In genomic region chr5:68266457-68266856, GRCh38 we compare ENCODE assay signal across 12 cellular contexts. TPM values are rescaled to one million over a fixed set of nuclear protein-coding genes. Genes with fewer than 3 reads are reported as not detected.
DNase-seq lines count a peak whose midpoint lies in the region; ATAC-seq and TF ChIP-seq lines count a peak whose summit lies in the region.
"Had no signal": no experiment of that assay in that cellular context is flagged by ENCODE, and none has a peak within 500 bp of the region (broad histone marks: within the 10 kb centered on the region; RNA-seq: fewer than 3 reads in every experiment).

No MANE protein-coding gene starts in this region.

- TF ChIP-seq POLR2A in sigmoid colon (IDR thresholded peaks at IDR 0.05), result no peak

- no peak overlapping the region for H3K4me3 ChIP-seq in CD8-positive, alpha-beta memory T cell (ENCODE audit: low read length)
- H3K4me3 ChIP-seq in right cardiac atrium (ENCODE audit: low read length) (no peak overlapping the region), sigmoid colon (peak overlapping the region in 2 of 4 donors; percentile 0 to 6), aorta (ENCODE audit: low read length in 2 of 2) (no peak overlapping the region)

- POLR2A ChIA-PET in CD8-positive, alpha-beta memory T cell (lab: Charles Lee), result interaction anchor here (0.9 kb wide), 1 partner anchor 1051 kb away, joined by 3 read pairs; no protein-coding TSS in a partner anchor

- no peaks in the 10 kb centered on the region for H3K9me3 Mint-ChIP-seq in CD8-positive, alpha-beta memory T cell

- H3K36me3 Mint-ChIP-seq in CD8-positive, alpha-beta memory T cell, result peaks cover 0 to 11% (median 0%) of the 10 kb centered on the region in 3 donors
- no peaks in the 10 kb centered on the region for H3K36me3 Mint-ChIP-seq in T-helper 17 cell (ENCODE audit: low read depth)

- H3K27me3 ChIP-seq in CD8-positive, alpha-beta memory T cell (ENCODE audit: insufficient read depth, low read length, poor library complexity, severe bottlenecking), result no peaks in the 10 kb centered on the region
- no peaks in the 10 kb centered on the region for H3K27me3 ChIP-seq in right cardiac atrium (ENCODE audit: control insufficient read depth, insufficient read depth)
- no peaks in the 10 kb centered on the region for H3K27me3 ChIP-seq in sigmoid colon
- no peaks in the 10 kb centered on the region for H3K27me3 ChIP-seq in aorta (ENCODE audit: control insufficient read depth in 1 of 2, insufficient read depth in 2 of 2, low read length in 1 of 2)

- intact Hi-C loops in right cardiac atrium (cut with DNase I), result loop anchor here in 2 of 4 donors (10.0 kb wide), 2 partner anchors 52 to 452 kb away; partner anchors contain the start of gene PIK3R1 (in 1 of the 2)
- intact Hi-C loops in sigmoid colon (cut with DNase I), result loop anchor here (5.0 kb wide), 2 partner anchors 49 to 94 kb away; partner anchors contain the start of gene PIK3R1
- intact Hi-C loops in aorta (cut with DNase I), result loop anchor here in 1 of 2 donors (5.0 kb wide), 2 partner anchors 49 to 1019 kb away; partner anchors contain the start of gene PIK3R1

- H3K27ac ChIP-seq in CD8-positive, alpha-beta memory T cell (ENCODE audit: low read depth, low read length), result no peak overlapping the region
- H3K27ac ChIP-seq in right cardiac atrium (ENCODE audit: low read length) (peak overlapping the region; percentile 89), sigmoid colon (peak overlapping the region; percentile 75 to 89 (median 83)), aorta (ENCODE audit: low read depth in 1 of 2, low read length in 2 of 2) (peak overlapping the region in 1 of 2 donors; percentile 61)

- TF ChIP-seq CTCF in sigmoid colon (IDR thresholded peaks at IDR 0.05), result no peak

- H3K4me1 ChIP-seq in CD8-positive, alpha-beta memory T cell (ENCODE audit: insufficient read depth, low read length), result peaks cover 77% of the 10 kb centered on the region
- peaks cover 25% of the 10 kb centered on the region for H3K4me1 ChIP-seq in right cardiac atrium (ENCODE audit: control insufficient read depth, insufficient read depth, low read length)
- peaks cover 0 to 91% (median 88%) of the 10 kb centered on the region in 4 donors for H3K4me1 ChIP-seq in sigmoid colon
- peaks cover 5 to 13% of the 10 kb centered on the region in 2 donors for H3K4me1 ChIP-seq in aorta (ENCODE audit: control insufficient read depth in 1 of 2, insufficient read depth in 2 of 2, low read length in 2 of 2)

- peak overlapping the region in 1 of 7 donors; percentile 4 for H3K4me3 Mint-ChIP-seq in CD8-positive, alpha-beta memory T cell
- H3K4me3 Mint-ChIP-seq in T-helper 17 cell, result no peak overlapping the region

- H3K36me3 ChIP-seq in CD8-positive, alpha-beta memory T cell (ENCODE audit: insufficient read depth, low read length), result no peaks in the 10 kb centered on the region
- peaks cover 0 to 7% (median 0%) of the 10 kb centered on the region in 4 donors for H3K36me3 ChIP-seq in sigmoid colon
- no peaks in the 10 kb centered on the region for H3K36me3 ChIP-seq in aorta (ENCODE audit: control insufficient read depth in 1 of 2, insufficient read depth in 2 of 2, low read length in 1 of 2)

- peak overlapping the region; percentile 67 to 91 (median 78) for H3K27ac Mint-ChIP-seq in CD8-positive, alpha-beta memory T cell
- peak overlapping the region; percentile 93 for H3K27ac Mint-ChIP-seq in T-helper 17 cell

- H3K27me3 Mint-ChIP-seq in CD8-positive, alpha-beta memory T cell, result no peaks in the 10 kb centered on the region
- H3K27me3 Mint-ChIP-seq in T-helper 17 cell, result no peaks in the 10 kb centered on the region

- no peak for DNase-seq in CD8-positive, alpha-beta memory T cell
- no peak for DNase-seq in T-helper 17 cell
- DNase-seq in right cardiac atrium, result no peak
- no peak for DNase-seq in sigmoid colon
- DNase-seq in aorta, result no peak
- no peak for DNase-seq in retina
- DNase-seq: central memory CD4-positive, alpha-beta T cell; glutamatergic neuron; NCI-H1436; stimulated activated naive CD4-positive, alpha-beta T cell; T-helper 9 cell had no signal

- no peak for TF ChIP-seq EP300 in sigmoid colon (IDR thresholded peaks at IDR 0.05)

- H3K9me3 ChIP-seq in CD8-positive, alpha-beta memory T cell (ENCODE audit: low read length), result no peaks in the 10 kb centered on the region
- H3K9me3 ChIP-seq in T-helper 17 cell (ENCODE audit: control insufficient read depth, low read length, poor library complexity, severe bottlenecking) (no peaks in the 10 kb centered on the region), right cardiac atrium (ENCODE audit: control insufficient read depth, low read length) (no peaks in the 10 kb centered on the region), sigmoid colon (no peaks in the 10 kb centered on the region), aorta (ENCODE audit: control insufficient read depth, low read length) (no peaks in the 10 kb centered on the region)

- 92% methylated on average over 1 of the region's 1 CpG for WGBS in right cardiac atrium
- 46 to 82% methylated on average over 1 of the region's 1 CpG for WGBS in sigmoid colon, 2 donors
- 60 to 70% methylated on average over 1 of the region's 1 CpG for WGBS in aorta, 2 donors

- ATAC-seq in T-helper 17 cell (no peak), right cardiac atrium (no peak), aorta (ENCODE audit: low FRiP score) (no peak), GM18861 (IDR thresholded peaks at IDR 0.05; ENCODE audit: unreplicated experiment) (no peak)

- CTCF ChIA-PET in CD8-positive, alpha-beta memory T cell (lab: Charles Lee), result interaction anchor here (0.8 to 1.1 kb wide), 2 partner anchors 9 to 1024 kb away, joined by 3 read pairs; no protein-coding TSS in a partner anchor

- H3K4me1 Mint-ChIP-seq in CD8-positive, alpha-beta memory T cell, result peaks cover 80 to 91% (median 91%) of the 10 kb centered on the region in 3 donors
- peaks cover 51% of the 10 kb centered on the region for H3K4me1 Mint-ChIP-seq in T-helper 17 cell

RNA-seq across cellular contexts. Expression of gene PIK3R1, which starts 50.9 kb away (rescaled TPM):
- total RNA-seq in CD8-positive, alpha-beta memory T cell, result 10 to 100 TPM; 46.9 to 47.9 TPM
- 75.9 TPM for polyA plus RNA-seq in CD8-positive, alpha-beta memory T cell
- 100 to 1,000 TPM; 212 to 306 TPM for total RNA-seq in T-helper 17 cell
- 100 to 1,000 TPM in 3 of 4 donors, 10 to 100 TPM in 1; 64.9 to 170 (median 116) TPM for total RNA-seq in right cardiac atrium
- 29.7 TPM for polyA plus RNA-seq in right cardiac atrium
- total RNA-seq in sigmoid colon, result 100 to 1,000 TPM; 177 to 227 (median 190) TPM
- 10 to 100 TPM in 2 of 3 donors, 1 to 10 TPM in 1; 9.2 to 28.5 (median 13.2) TPM for polyA plus RNA-seq in sigmoid colon
- 100 to 1,000 TPM in 1 of 2 donors, 10 to 100 TPM in 1; 63.4 to 132 TPM for total RNA-seq in aorta
- polyA plus RNA-seq in aorta, result 10 to 100 TPM; 12.3 to 23.2 TPM
